ENCODE assay signal across 1 cellular context in the genomic region with DNA sequence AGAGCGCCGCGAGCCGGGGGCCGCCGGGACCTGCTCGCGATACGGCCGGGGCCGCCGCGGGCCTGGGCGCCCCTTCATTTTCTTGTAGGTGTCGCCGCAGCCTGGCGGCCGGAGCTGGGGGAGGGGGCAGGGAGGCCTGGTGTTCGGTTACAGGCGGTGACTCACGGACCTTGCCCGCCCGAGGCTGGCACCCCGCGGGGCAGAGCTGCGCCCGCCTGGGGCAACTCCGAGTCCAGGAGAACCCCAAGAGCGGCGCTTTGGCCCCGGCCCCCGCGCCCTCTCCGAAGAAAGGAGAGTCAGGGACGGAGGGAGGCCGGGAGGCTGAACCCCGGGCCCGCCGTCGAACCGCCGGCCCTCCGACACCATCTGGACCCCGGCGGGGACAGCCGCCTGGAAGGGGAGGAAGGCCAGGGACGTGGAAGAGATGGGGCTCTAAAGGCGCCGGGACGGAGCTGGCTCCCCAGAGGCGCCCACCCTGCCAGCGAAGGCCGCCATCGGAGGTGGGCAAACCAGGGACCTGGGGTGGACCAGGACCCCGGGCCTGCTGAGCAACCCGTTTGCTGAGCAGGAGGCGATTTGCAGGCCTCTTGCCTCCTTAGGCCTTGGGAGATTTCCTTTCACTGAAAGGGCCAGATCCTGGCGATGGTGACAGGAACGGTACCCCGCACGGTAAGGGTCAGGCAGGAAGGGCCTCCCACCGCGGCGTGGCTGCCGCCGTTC.
TF ChIP-seq lines count a peak whose summit lies in the region.

No MANE protein-coding gene starts in this region.

TF ChIP-seq in HEK293, 187 proteins besides CTCF, POLR2A, EP300 and RAD21 (continued from another document and continues in another):
- TF ChIP-seq, protein P1, sequence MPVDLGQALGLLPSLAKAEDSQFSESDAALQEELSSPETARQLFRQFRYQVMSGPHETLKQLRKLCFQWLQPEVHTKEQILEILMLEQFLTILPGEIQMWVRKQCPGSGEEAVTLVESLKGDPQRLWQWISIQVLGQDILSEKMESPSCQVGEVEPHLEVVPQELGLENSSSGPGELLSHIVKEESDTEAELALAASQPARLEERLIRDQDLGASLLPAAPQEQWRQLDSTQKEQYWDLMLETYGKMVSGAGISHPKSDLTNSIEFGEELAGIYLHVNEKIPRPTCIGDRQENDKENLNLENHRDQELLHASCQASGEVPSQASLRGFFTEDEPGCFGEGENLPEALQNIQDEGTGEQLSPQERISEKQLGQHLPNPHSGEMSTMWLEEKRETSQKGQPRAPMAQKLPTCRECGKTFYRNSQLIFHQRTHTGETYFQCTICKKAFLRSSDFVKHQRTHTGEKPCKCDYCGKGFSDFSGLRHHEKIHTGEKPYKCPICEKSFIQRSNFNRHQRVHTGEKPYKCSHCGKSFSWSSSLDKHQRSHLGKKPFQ (tag by site-specific recombination; IDR thresholded peaks at IDR 0.05), result no peak
- TF ChIP-seq PRDM4 (tag by site-specific recombination; IDR thresholded peaks at IDR 0.05) (peak; percentile 40; the same call in 1 of the 2 replicates), ZSCAN5A (tag by site-specific recombination; IDR thresholded peaks at IDR 0.05) (no peak), ZNF670 (tag by site-specific recombination; IDR thresholded peaks at IDR 0.05; ENCODE audit: low read depth) (no peak), ZNF449 (tag by site-specific recombination; IDR thresholded peaks at IDR 0.05) (no peak), ZNF610 (tag by site-specific recombination; IDR thresholded peaks at IDR 0.05; ENCODE audit: borderline replicate concordance) (no peak), ZSCAN30 (tag by site-specific recombination; IDR thresholded peaks at IDR 0.05) (no peak; the same call in 1 of the 2 replicates), ZNF221 (tag by site-specific recombination; IDR thresholded peaks at IDR 0.05; ENCODE audit: borderline replicate concordance) (no peak), ZNF140 (tag by site-specific recombination; IDR thresholded peaks at IDR 0.05) (no peak), ZNF600 (tag by site-specific recombination; IDR thresholded peaks at IDR 0.05) (no peak), SALL2 (tag by site-specific recombination; IDR thresholded peaks at IDR 0.05; ENCODE audit: borderline replicate concordance) (no peak), ZFP69B (tag by site-specific recombination; IDR thresholded peaks at IDR 0.05) (peak; percentile 53), ZFHX2 (tag by site-specific recombination; conservative IDR thresholded peaks at IDR 0.05) (0 out of 2 replicates have a peak, but pooled peaks have one; percentile 23), ZNF133 (tag by site-specific recombination; IDR thresholded peaks at IDR 0.05) (no peak), ZNF274 (IDR thresholded peaks at IDR 0.05; ENCODE audit: low read length) (no peak), ZNF274 (tag by site-specific recombination; IDR thresholded peaks at IDR 0.05; ENCODE audit: borderline replicate concordance) (no peak), ZNF121 (tag by site-specific recombination; IDR thresholded peaks at IDR 0.05) (no peak; the same call in 1 of the 2 replicates), ZNF324 (tag by site-specific recombination; IDR thresholded peaks at IDR 0.05) (no peak), GLIS1 (tag by site-specific recombination; IDR thresholded peaks at IDR 0.05) (peak; percentile 77), ZBTB8A (tag by site-specific recombination; IDR thresholded peaks at IDR 0.05) (peak; percentile 85), ZNF621 (tag by site-specific recombination; IDR thresholded peaks at IDR 0.05) (no peak), ZNF280C (tag by site-specific recombination; IDR thresholded peaks at IDR 0.05) (no peak), KLF16 (tag by site-specific recombination; IDR thresholded peaks at IDR 0.05) (0 out of 2 replicates have a peak, but pooled peaks have one; percentile 38), ZNF350 (tag by site-specific recombination; IDR thresholded peaks at IDR 0.05) (no peak), ZBTB20 (tag by site-specific recombination; IDR thresholded peaks at IDR 0.05) (peak; percentile 38; the same call in 1 of the 2 replicates), ZBTB11 (tag by site-specific recombination; conservative IDR thresholded peaks at IDR 0.05; ENCODE audit: low read depth) (no peak), ZNF514 (tag by site-specific recombination; IDR thresholded peaks at IDR 0.05) (no peak), ZXDB (tag by site-specific recombination; IDR thresholded peaks at IDR 0.05) (peak; percentile 81), ZNF777 (tag by site-specific recombination; IDR thresholded peaks at IDR 0.05; ENCODE audit: borderline replicate concordance) (peak; percentile 32; the same call in 1 of the 2 replicates), ZNF792 (tag by site-specific recombination; IDR thresholded peaks at IDR 0.05) (no peak)
- TF ChIP-seq, protein P2, sequence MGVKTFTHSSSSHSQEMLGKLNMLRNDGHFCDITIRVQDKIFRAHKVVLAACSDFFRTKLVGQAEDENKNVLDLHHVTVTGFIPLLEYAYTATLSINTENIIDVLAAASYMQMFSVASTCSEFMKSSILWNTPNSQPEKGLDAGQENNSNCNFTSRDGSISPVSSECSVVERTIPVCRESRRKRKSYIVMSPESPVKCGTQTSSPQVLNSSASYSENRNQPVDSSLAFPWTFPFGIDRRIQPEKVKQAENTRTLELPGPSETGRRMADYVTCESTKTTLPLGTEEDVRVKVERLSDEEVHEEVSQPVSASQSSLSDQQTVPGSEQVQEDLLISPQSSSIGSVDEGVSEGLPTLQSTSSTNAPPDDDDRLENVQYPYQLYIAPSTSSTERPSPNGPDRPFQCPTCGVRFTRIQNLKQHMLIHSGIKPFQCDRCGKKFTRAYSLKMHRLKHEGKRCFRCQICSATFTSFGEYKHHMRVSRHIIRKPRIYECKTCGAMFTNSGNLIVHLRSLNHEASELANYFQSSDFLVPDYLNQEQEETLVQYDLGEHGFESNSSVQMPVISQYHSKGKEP (tag by site-specific recombination; IDR thresholded peaks at IDR 0.05), result no peak
- TF ChIP-seq, protein P3, sequence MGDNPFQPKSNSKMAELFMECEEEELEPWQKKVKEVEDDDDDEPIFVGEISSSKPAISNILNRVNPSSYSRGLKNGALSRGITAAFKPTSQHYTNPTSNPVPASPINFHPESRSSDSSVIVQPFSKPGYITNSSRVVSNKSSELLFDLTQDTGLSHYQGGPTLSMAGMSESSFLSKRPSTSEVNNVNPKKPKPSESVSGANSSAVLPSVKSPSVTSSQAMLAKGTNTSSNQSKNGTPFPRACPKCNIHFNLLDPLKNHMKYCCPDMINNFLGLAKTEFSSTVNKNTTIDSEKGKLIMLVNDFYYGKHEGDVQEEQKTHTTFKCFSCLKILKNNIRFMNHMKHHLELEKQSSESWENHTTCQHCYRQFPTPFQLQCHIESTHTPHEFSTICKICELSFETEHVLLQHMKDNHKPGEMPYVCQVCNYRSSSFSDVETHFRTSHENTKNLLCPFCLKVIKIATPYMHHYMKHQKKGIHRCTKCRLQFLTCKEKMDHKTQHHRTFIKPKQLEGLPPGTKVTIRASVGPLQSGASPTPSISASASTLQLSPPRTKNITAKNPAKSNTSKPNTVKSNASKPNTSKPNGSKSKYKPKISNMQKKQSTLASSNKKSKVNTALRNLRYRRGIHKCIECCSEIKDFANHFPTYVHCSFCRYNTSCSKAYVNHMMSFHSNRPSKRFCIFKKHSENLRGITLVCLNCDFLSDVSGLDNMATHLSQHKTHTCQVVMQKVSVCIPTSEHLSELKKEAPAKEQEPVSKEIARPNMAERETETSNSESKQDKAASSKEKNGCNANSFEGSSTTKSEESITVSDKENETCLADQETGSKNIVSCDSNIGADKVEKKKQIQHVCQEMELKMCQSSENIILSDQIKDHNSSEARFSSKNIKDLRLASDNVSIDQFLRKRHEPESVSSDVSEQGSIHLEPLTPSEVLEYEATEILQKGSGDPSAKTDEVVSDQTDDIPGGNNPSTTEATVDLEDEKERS (tag by site-specific recombination; IDR thresholded peaks at IDR 0.05), result no peak
- TF ChIP-seq, protein P4, sequence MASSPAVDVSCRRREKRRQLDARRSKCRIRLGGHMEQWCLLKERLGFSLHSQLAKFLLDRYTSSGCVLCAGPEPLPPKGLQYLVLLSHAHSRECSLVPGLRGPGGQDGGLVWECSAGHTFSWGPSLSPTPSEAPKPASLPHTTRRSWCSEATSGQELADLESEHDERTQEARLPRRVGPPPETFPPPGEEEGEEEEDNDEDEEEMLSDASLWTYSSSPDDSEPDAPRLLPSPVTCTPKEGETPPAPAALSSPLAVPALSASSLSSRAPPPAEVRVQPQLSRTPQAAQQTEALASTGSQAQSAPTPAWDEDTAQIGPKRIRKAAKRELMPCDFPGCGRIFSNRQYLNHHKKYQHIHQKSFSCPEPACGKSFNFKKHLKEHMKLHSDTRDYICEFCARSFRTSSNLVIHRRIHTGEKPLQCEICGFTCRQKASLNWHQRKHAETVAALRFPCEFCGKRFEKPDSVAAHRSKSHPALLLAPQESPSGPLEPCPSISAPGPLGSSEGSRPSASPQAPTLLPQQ (tag by site-specific recombination; IDR thresholded peaks at IDR 0.05), result 0 out of 2 replicates have a peak, but pooled peaks have one; percentile 62
